Comparison of ENCODE assay signal across 9 cellular contexts in the genomic region with DNA sequence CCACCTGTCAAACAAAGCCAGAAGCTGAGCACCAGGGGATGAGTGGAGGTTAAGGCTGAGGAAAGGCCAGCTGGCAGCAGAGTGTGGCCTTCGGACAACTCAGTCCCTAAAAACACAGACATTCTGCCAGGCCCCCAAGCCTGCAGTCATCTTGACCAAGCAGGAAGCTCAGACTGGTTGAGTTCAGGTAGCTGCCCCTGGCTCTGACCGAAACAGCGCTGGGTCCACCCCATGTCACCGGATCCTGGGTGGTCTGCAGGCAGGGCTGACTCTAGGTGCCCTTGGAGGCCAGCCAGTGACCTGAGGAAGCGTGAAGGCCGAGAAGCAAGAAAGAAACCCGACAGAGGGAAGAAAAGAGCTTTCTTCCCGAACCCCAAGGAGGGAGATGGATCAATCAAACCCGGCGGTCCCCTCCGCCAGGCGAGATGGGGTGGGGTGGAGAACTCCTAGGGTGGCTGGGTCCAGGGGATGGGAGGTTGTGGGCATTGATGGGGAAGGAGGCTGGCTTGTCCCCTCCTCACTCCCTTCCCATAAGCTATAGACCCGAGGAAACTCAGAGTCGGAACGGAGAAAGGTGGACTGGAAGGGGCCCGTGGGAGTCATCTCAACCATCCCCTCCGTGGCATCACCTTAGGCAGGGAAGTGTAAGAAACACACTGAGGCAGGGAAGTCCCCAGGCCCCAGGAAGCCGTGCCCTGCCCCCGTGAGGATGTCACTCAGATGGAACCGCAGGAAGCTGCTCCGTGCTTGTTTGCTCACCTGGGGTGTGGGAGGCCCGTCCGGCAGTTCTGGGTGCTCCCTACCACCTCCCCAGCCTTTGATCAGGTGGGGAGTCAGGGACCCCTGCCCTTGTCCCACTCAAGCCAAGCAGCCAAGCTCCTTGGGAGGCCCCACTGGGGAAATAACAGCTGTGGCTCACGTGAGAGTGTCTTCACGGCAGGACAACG. TPM values are rescaled to one million over a fixed set of nuclear protein-coding genes. Genes with fewer than 3 reads are reported as not detected.
DNase-seq lines count a peak whose midpoint lies in the region; ATAC-seq, FAIRE-seq and TF ChIP-seq lines count a peak whose summit lies in the region.
"Had no signal": no experiment of that assay in that cellular context is flagged by ENCODE, and none has a peak within 500 bp of the region (broad histone marks: within the 10 kb centered on the region; RNA-seq: fewer than 3 reads in every experiment).

No MANE protein-coding gene starts in this region.

- RAD21 ChIA-PET in GM12878 (lab: Charles Lee; ENCODE audit: unreplicated experiment), result interaction anchor here (0.7 to 2.9 kb wide), 21 partner anchors 12 to 205 kb away, joined by 3 to 24 read pairs (median 4); a partner anchor contains a TSS

- intact Hi-C loops in GM12878 (cut with micrococcal nuclease; ENCODE audit: unreplicated experiment), result no loop called here

- H3K27ac ChIP-seq in SU-DHL-6 (ENCODE audit: low read depth, low read length) (peak overlapping the region; percentile 40), GM12878 (ENCODE audit: control insufficient read depth, insufficient read depth) (no peak overlapping the region; the same call in 1 of the 2 replicates)
- H3K27ac ChIP-seq: epithelial cell of prostate had no signal

- in situ Hi-C loops in GM12878 (cut with MboI), result no loop called here

- H3K4me3 ChIP-seq in SU-DHL-6 (ENCODE audit: insufficient read depth, low read length, poor library complexity, severe bottlenecking) (no peak overlapping the region), GM12878 (no peak overlapping the region)

- H4K20me1 ChIP-seq in SU-DHL-6 (ENCODE audit: low read depth, low read length) (no peaks in the 10 kb centered on the region), GM12878 (ENCODE audit: control insufficient read depth, insufficient read depth) (no peaks in the 10 kb centered on the region)

- BruUV-seq in GM12878 (replicated peaks; lab: Mats Ljungman, UMichigan), result no TSS peak

- POLR2A ChIA-PET in GM12878 (lab: Charles Lee), result interaction anchor here (0.6 to 2.7 kb wide), 15 partner anchors 9 to 443 kb away, joined by 3 to 17 read pairs (median 4); a partner anchor contains a TSS

- H3K9ac ChIP-seq in SU-DHL-6 (ENCODE audit: low read length) (peak overlapping the region; percentile 31; the same call in 1 of the 2 replicates), GM12878 (ENCODE audit: control insufficient read depth, insufficient read depth, low read length) (0 out of 2 replicates have a peak overlapping the region, but pooled peaks have one; percentile 19)

- ATAC-seq in GM21529 (IDR thresholded peaks at IDR 0.05; ENCODE audit: unreplicated experiment) (peak; percentile 67), GM12878 (peak; percentile 85)

- SMC1A ChIA-PET in GM12878 (lab: Charles Lee; ENCODE audit: uncharacterized antibody, unreplicated experiment), result interaction anchor here (0.9 to 2.9 kb wide), 19 partner anchors 9 to 205 kb away, joined by 3 to 21 read pairs (median 6); a partner anchor contains a TSS

- H3K27me3 ChIP-seq in SU-DHL-6 (ENCODE audit: low read length), result no peaks in the 10 kb centered on the region
- H3K27me3 ChIP-seq in GM12878 (replicated peaks in 1 of 2; ENCODE audit: control insufficient read depth in 2 of 2, insufficient read depth in 2 of 2, low read length in 1 of 2), result no peaks in the 10 kb centered on the region

- TF ChIP-seq EP300 in GM12878 (IDR thresholded peaks at IDR 0.05; ENCODE audit: borderline replicate concordance in 1 of 2, control insufficient read depth in 1 of 2, low read depth in 2 of 2, low read length in 2 of 2), result 0 out of 4 replicates have a peak, but pooled peaks of 1 of the 2 experiments have one; percentile 18

- H3K4me2 ChIP-seq in SU-DHL-6 (ENCODE audit: low read depth, low read length, poor library complexity, severe bottlenecking) (peak overlapping the region; percentile 49), GM12878 (ENCODE audit: control insufficient read depth, insufficient read depth) (peak overlapping the region; percentile 69)

- no peaks in the 10 kb centered on the region for H3K9me2 ChIP-seq in SU-DHL-6 (replicated peaks; ENCODE audit: insufficient read depth, low read length)

- no peaks in the 10 kb centered on the region for H3K9me3 ChIP-seq in SU-DHL-6 (ENCODE audit: insufficient read depth, low read length)
- no peaks in the 10 kb centered on the region for H3K9me3 ChIP-seq in GM12878 (replicated peaks; ENCODE audit: control insufficient read depth, insufficient read depth, low read length)

- peaks cover 44% of the 10 kb centered on the region for H3K4me1 ChIP-seq in GM12878 (ENCODE audit: control insufficient read depth, insufficient read depth, low read length)

- peak; percentile 34; the same call in 1 of the 2 replicates for TF ChIP-seq POLR2A in GM12878 (IDR thresholded peaks at IDR 0.05; ENCODE audit: low read depth, low read length)

- H3K79me2 ChIP-seq in SU-DHL-6 (ENCODE audit: insufficient read depth, low read length) (peaks cover 7% of the 10 kb centered on the region; the same call in 1 of the 2 replicates), GM12878 (ENCODE audit: control insufficient read depth, insufficient read depth, low read length) (no peaks in the 10 kb centered on the region)

- CTCF ChIA-PET in GM12878 (lab: Yijun Ruan, JAX), result interaction anchor here (0.5 to 3.3 kb wide), 24 partner anchors 9 to 816 kb away, joined by 3 to 37 read pairs (median 4); a partner anchor contains a TSS

- H2AFZ ChIP-seq in SU-DHL-6 (ENCODE audit: low read depth, low read length, severe bottlenecking) (no peak overlapping the region), GM12878 (ENCODE audit: control insufficient read depth, low read depth, low read length) (peak overlapping the region; percentile 49)

- H3K36me3 ChIP-seq in SU-DHL-6 (ENCODE audit: low read length) (no peaks in the 10 kb centered on the region), GM12878 (ENCODE audit: control insufficient read depth in 2 of 2, insufficient read depth in 2 of 2, low read length in 1 of 2) (no peaks in the 10 kb centered on the region; a peak in 2 of 4 replicates)

- peak; percentile 20; the same call in 1 of the 2 replicates for TF ChIP-seq RAD21 in GM12878 (IDR thresholded peaks at IDR 0.05; ENCODE audit: insufficient read depth, low read depth, low read length)

- TF ChIP-seq CTCF in SU-DHL-6 (IDR thresholded peaks at IDR 0.05; ENCODE audit: insufficient read depth, low read length, poor library complexity, severe bottlenecking) (no peak), GM12878 (IDR thresholded peaks at IDR 0.05 in 2 of 3, conservative IDR thresholded peaks at IDR 0.05 in 1 of 3; ENCODE audit: control insufficient read depth in 2 of 3, extremely low read depth in 1 of 3, insufficient read depth in 1 of 3, low read depth in 3 of 3, low read length in 3 of 3) (peak in 1 of 3 experiments; percentile 34; a peak in 2 of 6 replicates)

- DNase-seq in GM12878 (ENCODE audit: low read depth, low spot score) (peak; percentile 47), HK-2 (ENCODE audit: unreplicated experiment) (no peak), midbrain (lab: John Stamatoyannopoulos, UW) (no peak), NCI-H2029 (lab: John Stamatoyannopoulos, UW) (no peak), Kasumi-1 (lab: John Stamatoyannopoulos, UW) (no peak)
- DNase-seq in stimulated activated CD8-positive, alpha-beta memory T cell treated with anti-CD3 and anti-CD28 coated beads, Interleukin-4, amount 100 ng/mL, for 48 hours, result peak; percentile 74

- H3F3A ChIP-seq in SU-DHL-6 (ENCODE audit: insufficient read depth), result peaks cover 11% of the 10 kb centered on the region; the same call in 1 of the 2 replicates

- FAIRE-seq in GM12878 (lab: Jason Lieb, UNC), result peak; percentile 84

- WGBS in GM12878 (ENCODE audit: insufficient coverage, insufficient replicate concordance, low lambda C conversion rate, missing lambda C conversion rate), result 13% methylated on average over 26 of the region's 26 CpGs

TF ChIP-seq in GM12878, 131 proteins besides CTCF, POLR2A, EP300 and RAD21 (continues in another document):
- 0 out of 2 replicates have a peak, but pooled peaks have one; percentile 38 for TF ChIP-seq GATAD2B (conservative IDR thresholded peaks at IDR 0.05; ENCODE audit: low read depth)
- no peak for TF ChIP-seq ASH2L (IDR thresholded peaks at IDR 0.05; ENCODE audit: borderline replicate concordance, low read depth)

RNA-seq across cellular contexts. Expression of a gene that starts 11.7 kb away (rescaled TPM):
- 2.3 and 2.7 TPM in 2 replicates for total RNA-seq in GM12878 (2013; cell fraction: nucleolus; rRNA removed)
- 0.27 and 0.56 TPM in 2 replicates for total RNA-seq in GM12878 (2014; rRNA removed)
- 0.18 and 0.22 TPM in 2 replicates for total RNA-seq in GM12878 (2014; rRNA removed; fragmentation: Illumina TruSeq; extraction: Trizol)
- total RNA-seq in GM12878 (2021), result 0.44 and 0.45 TPM in 2 replicates
- polyA plus RNA-seq in GM12878 (2011; ENCODE audit: low read depth), result 1.7 TPM
- 0.10 and 0.14 TPM in 2 replicates for polyA plus RNA-seq in GM12878 (2011; rRNA removed)
- polyA plus RNA-seq in GM12878 (2011; cell fraction: cytosol; rRNA removed), result 0.36 and 0.43 TPM in 2 replicates
- 0.38 and 0.45 TPM in 2 replicates for polyA plus RNA-seq in GM12878 (2011; cell fraction: nucleus; rRNA removed)
- 3.2 and 3.5 TPM in 2 replicates for polyA plus RNA-seq in GM12878 (2012)
- polyA plus RNA-seq in GM12878 (2014; fragmentation: Illumina TruSeq; extraction: Trizol), result 0.06 and 0.15 TPM in 2 replicates
- polyA plus RNA-seq in GM12878 (2014; fragmentation: Nextera tagmentation; extraction: Ambion mirVana), result under 1 TPM; 0.03 to 0.11 TPM
- 0.15 and 0.28 TPM in 2 replicates for polyA plus RNA-seq in GM12878 (2014; rRNA removed)
- polyA plus RNA-seq in GM12878 (2016; fragmentation: Nextera tagmentation; extraction: Ambion mirVana), result under 1 TPM; 0.44 to 0.63 TPM
- polyA minus RNA-seq in GM12878 (2011; rRNA and poly(A)+ RNA removed), result 0.59 and 0.88 TPM in 2 replicates
- 0.21 TPM in 1 of 2 replicates, not detected in the other for polyA minus RNA-seq in GM12878 (2011; cell fraction: cytosol; rRNA and poly(A)+ RNA removed)
- polyA minus RNA-seq in GM12878 (2011; cell fraction: nucleus; rRNA and poly(A)+ RNA removed), result 0.36 and 0.38 TPM in 2 replicates

RNA-seq across cellular contexts. Expression of a gene that starts 30.4 kb away (rescaled TPM):
- 9.2 and 11.3 TPM in 2 replicates for total RNA-seq in GM12878 (2013; cell fraction: nucleolus; rRNA removed)
- 1.5 and 1.9 TPM in 2 replicates for total RNA-seq in GM12878 (2014; rRNA removed)
- 0.92 and 1.9 TPM in 2 replicates for total RNA-seq in GM12878 (2014; rRNA removed; fragmentation: Illumina TruSeq; extraction: Trizol)
- 15.9 and 18.4 TPM in 2 replicates for total RNA-seq in GM12878 (2021)
- polyA plus RNA-seq in GM12878 (2011; ENCODE audit: low read depth), result 2.2 TPM
- polyA plus RNA-seq in GM12878 (2011; rRNA removed), result 0.67 and 0.84 TPM in 2 replicates
- 0.78 and 1.1 TPM in 2 replicates for polyA plus RNA-seq in GM12878 (2011; cell fraction: cytosol; rRNA removed)
- polyA plus RNA-seq in GM12878 (2011; cell fraction: nucleus; rRNA removed), result 4.7 and 6.3 TPM in 2 replicates
- polyA plus RNA-seq in GM12878 (2012), result 8.6 and 8.9 TPM in 2 replicates
- 1.1 and 6.0 TPM in 2 replicates for polyA plus RNA-seq in GM12878 (2014; fragmentation: Illumina TruSeq; extraction: Trizol)
- under 1 TPM; 0.04 to 0.11 TPM for polyA plus RNA-seq in GM12878 (2014; fragmentation: Nextera tagmentation; extraction: Ambion mirVana)
- polyA plus RNA-seq in GM12878 (2014; rRNA removed), result 6.1 and 8.0 TPM in 2 replicates
- under 1 TPM; 0.53 to 0.87 TPM for polyA plus RNA-seq in GM12878 (2016; fragmentation: Nextera tagmentation; extraction: Ambion mirVana)
- 0.59 and 3.8 TPM in 2 replicates for polyA minus RNA-seq in GM12878 (2011; rRNA and poly(A)+ RNA removed)
- polyA minus RNA-seq in GM12878 (2011; cell fraction: cytosol; rRNA and poly(A)+ RNA removed), result 3.3 and 4.4 TPM in 2 replicates
- polyA minus RNA-seq in GM12878 (2011; cell fraction: nucleus; rRNA and poly(A)+ RNA removed), result 3.7 and 7.4 TPM in 2 replicates

Comparison
In these comparisons a context has a peak if more than half of its experiments do, and no peak if none do; other contexts are left out.
1. DNase-seq: peak in GM12878 (single experiment) and stimulated activated CD8-positive, alpha-beta memory T cell treated with anti-CD3 and anti-CD28 coated beads, Interleukin-4, amount 100 ng/mL, for 48 hours (single experiment); none in HK-2 (single experiment), midbrain (single experiment), NCI-H2029 (single experiment) and Kasumi-1 (0 of 2).